Comparison of ENCODE assay signal across 15 cellular contexts in genomic region chr4:78544681-78545080, GRCh38. TPM values are rescaled to one million over a fixed set of nuclear protein-coding genes. Genes with fewer than 3 reads are reported as not detected.
"Had no signal": no experiment of that assay in that cellular context is flagged by ENCODE, and none has a peak within 500 bp of the region (broad histone marks: within the 10 kb centered on the region; RNA-seq: fewer than 3 reads in every experiment).

No MANE protein-coding gene starts in this region.

- H3K27ac ChIP-seq: ascending aorta, foreskin keratinocyte, psoas muscle, spleen, suprapubic skin had no signal

- H3K27me3 ChIP-seq: ascending aorta, foreskin keratinocyte, suprapubic skin had no signal

- H3K4me1 ChIP-seq: ascending aorta, psoas muscle, spleen, suprapubic skin had no signal

- DNase-seq: activated naive CD4-positive, alpha-beta T cell treated with anti-CD3 and anti-CD28 coated beads for 36 hours; activated T-cell treated with anti-CD3 and anti-CD28 coated beads for 4 hours; foreskin keratinocyte; head of caudate nucleus; immature natural killer cell; lower lobe of right lung; psoas muscle; spleen; SW 1271 had no signal

- H3K9me3 ChIP-seq: ascending aorta, lower lobe of right lung, psoas muscle, spleen, suprapubic skin had no signal

- H3K4me3 ChIP-seq: ascending aorta, lower lobe of right lung, psoas muscle, spleen, suprapubic skin had no signal

- H3K36me3 ChIP-seq: ascending aorta, lower lobe of right lung, spleen, suprapubic skin had no signal

- ATAC-seq: activated CD4-positive, CD25-positive, alpha-beta regulatory T cell treated with anti-CD3 and anti-CD28 coated beads, Interleukin-2, amount 50 U/mL, for 24 hours; activated T-helper 17 cell treated with anti-CD3 and anti-CD28 coated beads, Interleukin-2, amount 50 U/mL, for 72 hours; esophagus mucosa; foreskin keratinocyte; psoas muscle had no signal

RNA-seq across cellular contexts. Expression of gene ANXA3, which starts 6.9 kb away (rescaled TPM):
- total RNA-seq: activated T-helper 17 cell treated with anti-CD3 and anti-CD28 coated beads, Interleukin-2, amount 50 U/mL, for 72 hours; neural crest cell had no signal
- polyA plus RNA-seq: immature natural killer cell had no signal
